In genomic region chrX:51814066-51814465, GRCh38 we compare ENCODE assay signal across 21 cellular contexts.
A peak's percentile ranks its signal among the peaks of the same experiment; 100 is the strongest.
DNase-seq lines count a peak whose midpoint lies in the region; ATAC-seq, FAIRE-seq and TF ChIP-seq lines count a peak whose summit lies in the region.
"Had no signal": no experiment of that assay in that cellular context is flagged by ENCODE, and none has a peak within 500 bp of the region (broad histone marks: within the 10 kb centered on the region; RNA-seq: fewer than 3 reads in every experiment).

No MANE protein-coding gene starts in this region.

- no peak overlapping the region for H2AK5ac ChIP-seq in H1 (ENCODE audit: low read depth, low read length)

- intact Hi-C loops in PC-3 (cut with micrococcal nuclease), result no loop called here

- TF ChIP-seq CTCF in astrocyte (IDR thresholded peaks at IDR 0.05; ENCODE audit: insufficient read depth, low read depth, low read length), result no peak
- TF ChIP-seq CTCF in H1 (IDR thresholded peaks at IDR 0.05; ENCODE audit: control extremely low read depth in 1 of 3, insufficient read depth in 1 of 3, low read depth in 1 of 3, low read length in 3 of 3), result no peak
- no peak for TF ChIP-seq CTCF in PC-3 (conservative IDR thresholded peaks at IDR 0.05; ENCODE audit: low read depth, low read length)

- H2BK15ac ChIP-seq in H1 (ENCODE audit: low read length), result no peak overlapping the region

- H2BK120ac ChIP-seq in H1 (replicated peaks; ENCODE audit: low read depth, low read length), result no peak overlapping the region

- H3K4me1 ChIP-seq in astrocyte (ENCODE audit: insufficient read depth, low read length), result no peaks in the 10 kb centered on the region
- no peaks in the 10 kb centered on the region for H3K4me1 ChIP-seq in H1 (replicated peaks in 1 of 4; ENCODE audit: control insufficient read depth in 3 of 4, insufficient read depth in 4 of 4, low read length in 3 of 4)
- no peaks in the 10 kb centered on the region for H3K4me1 ChIP-seq in PC-3 (ENCODE audit: insufficient read depth, low read length)
- H3K4me1 ChIP-seq: A549; BLaER1 treated with 17β-estradiol and CSF1 and Interleukin-3, amounts not matched to agents 10 nM and 100 nM; Caco-2 had no signal

- no peak overlapping the region for H3K14ac ChIP-seq in H1 (ENCODE audit: insufficient read length)

- H2AFZ ChIP-seq in astrocyte (ENCODE audit: low read depth, low read length) (no peak overlapping the region), H1 (ENCODE audit: low read length) (no peak overlapping the region), PC-3 (ENCODE audit: low read length) (no peak overlapping the region)

- H3K79me1 ChIP-seq in H1 (ENCODE audit: low read depth, low read length), result no peaks in the 10 kb centered on the region; the same call in 1 of the 2 replicates

- H3K9ac ChIP-seq in astrocyte (ENCODE audit: low read length) (no peak overlapping the region), H1 (replicated peaks in 1 of 4; ENCODE audit: extremely low read depth in 1 of 4, low read depth in 3 of 4, low read length in 3 of 4) (no peak overlapping the region), PC-3 (ENCODE audit: low read length) (no peak overlapping the region)
- H3K9ac ChIP-seq: BLaER1 treated with 17β-estradiol and CSF1 and Interleukin-3, amounts not matched to agents 10 nM and 100 nM had no signal

- H3K27ac ChIP-seq in astrocyte (ENCODE audit: low read depth, low read length), result no peak overlapping the region
- H3K27ac ChIP-seq in H1 (ENCODE audit: low read depth, low read length), result no peak overlapping the region
- H3K27ac ChIP-seq in PC-3 (ENCODE audit: low read length), result no peak overlapping the region
- H3K27ac ChIP-seq: 22Rv1; A549; BLaER1 treated with 17β-estradiol and CSF1 and Interleukin-3, amounts not matched to agents 10 nM and 100 nM; C4-2B had no signal

- no peak for TF ChIP-seq POLR2A in H1 (IDR thresholded peaks at IDR 0.05; ENCODE audit: control extremely low read depth in 1 of 2, low read depth in 2 of 2, low read length in 2 of 2)

- no peak overlapping the region for H4K8ac ChIP-seq in H1 (ENCODE audit: extremely low read depth, insufficient read depth, low read length)

- no peaks in the 10 kb centered on the region for H3K36me3 Mint-ChIP-seq in astrocyte (ENCODE audit: low read depth, unreplicated experiment)

- no peak overlapping the region for H3K4ac ChIP-seq in H1 (replicated peaks; ENCODE audit: insufficient read length, low read depth, low read length)

- H4K20me1 ChIP-seq in astrocyte (ENCODE audit: insufficient read depth, low read length) (peaks cover 20% of the 10 kb centered on the region), H1 (replicated peaks in 1 of 2; ENCODE audit: control insufficient read depth in 1 of 2, insufficient read depth in 2 of 2, low read length in 2 of 2) (peaks cover 0 to 6% of the 10 kb centered on the region in 2 experiments), PC-3 (ENCODE audit: low read length) (no peaks in the 10 kb centered on the region)
- H4K20me1 ChIP-seq: BLaER1 treated with 17β-estradiol and CSF1 and Interleukin-3, amounts not matched to agents 10 nM and 100 nM had no signal

- TF ChIP-seq EP300 in H1 (IDR thresholded peaks at IDR 0.05; ENCODE audit: borderline replicate concordance in 1 of 2, low read depth in 2 of 2, low read length in 2 of 2), result no peak

- H3K27ac Mint-ChIP-seq in astrocyte (ENCODE audit: unreplicated experiment), result no peak overlapping the region
- H3K27ac Mint-ChIP-seq: B cell; CD4-positive, alpha-beta T cell; CD8-positive, alpha-beta T cell had no signal

- H3K4me3 ChIP-seq in astrocyte (ENCODE audit: insufficient read depth, low read depth, low read length) (no peak overlapping the region), H1 (ENCODE audit: extremely low read depth in 1 of 4, insufficient read depth in 2 of 4, low read depth in 3 of 4, low read length in 4 of 4) (no peak overlapping the region), PC-3 (ENCODE audit: low read length) (no peak overlapping the region)
- H3K4me3 ChIP-seq: A549; BLaER1 treated with 17β-estradiol and CSF1 and Interleukin-3, amounts not matched to agents 10 nM and 100 nM had no signal

- no peaks in the 10 kb centered on the region for H3K9me3 Mint-ChIP-seq in astrocyte (ENCODE audit: unreplicated experiment)
- H3K9me3 Mint-ChIP-seq: CD4-positive, alpha-beta T cell; CD8-positive, alpha-beta T cell had no signal

- no peaks in the 10 kb centered on the region for H3K4me1 Mint-ChIP-seq in astrocyte (ENCODE audit: low read depth, unreplicated experiment)

- H3K18ac ChIP-seq in H1 (ENCODE audit: extremely low read depth, low read length), result no peak overlapping the region

- WGBS in H1 (ENCODE audit: extremely low coverage in 1 of 2, insufficient coverage in 1 of 2, insufficient read length in 1 of 2, insufficient replicate concordance in 2 of 2, low coverage in 1 of 2, low lambda C conversion rate in 2 of 2, missing lambda C conversion rate in 1 of 2), 2 experiments, result 100% methylated on average over 9 of the region's 11 CpGs; no CpG with 5 or more reads in 1 of the 2 experiments

- H4K91ac ChIP-seq in H1 (replicated peaks; ENCODE audit: insufficient read length, low read length), result no peak overlapping the region

- no peaks in the 10 kb centered on the region for H3K9me2 ChIP-seq in PC-3 (replicated peaks; ENCODE audit: low read length)

- no peak overlapping the region for H3K23ac ChIP-seq in H1 (ENCODE audit: insufficient read length)

- no peak overlapping the region for H4K5ac ChIP-seq in H1 (ENCODE audit: insufficient read length, low read depth, low read length)

- no peak for TF ChIP-seq RAD21 in H1 (IDR thresholded peaks at IDR 0.05 in 1 of 2, conservative IDR thresholded peaks at IDR 0.05 in 1 of 2; ENCODE audit: low read depth in 2 of 2, low read length in 2 of 2)

- no peaks in the 10 kb centered on the region for H3F3A ChIP-seq in PC-3 (ENCODE audit: low read length, unreplicated experiment)

- H3K79me2 ChIP-seq in astrocyte (ENCODE audit: insufficient read depth, low read length) (peaks cover 38% of the 10 kb centered on the region), H1 (ENCODE audit: control insufficient read depth in 1 of 2, insufficient read depth in 2 of 2, low read length in 2 of 2) (peaks cover 0 to 78% of the 10 kb centered on the region in 2 experiments; a peak in 3 of 4 replicates), PC-3 (ENCODE audit: low read length) (peaks cover 26% of the 10 kb centered on the region)

- H2BK20ac ChIP-seq in H1 (ENCODE audit: low read length), result no peak overlapping the region

- H3K23me2 ChIP-seq in H1 (ENCODE audit: low read depth, low read length), result no peaks in the 10 kb centered on the region

- FAIRE-seq in GM19239 (lab: Jason Lieb, UNC), result peak; percentile 40
- FAIRE-seq in astrocyte (lab: Jason Lieb, UNC), result no peak
- peak; percentile 28 for FAIRE-seq in H1 (lab: Jason Lieb, UNC)
- FAIRE-seq: A549, D721Med, G401.6, GM12891 had no signal

- no peak overlapping the region for H2BK12ac ChIP-seq in H1 (ENCODE audit: low read depth, low read length)

- H3K9me3 ChIP-seq in astrocyte (ENCODE audit: insufficient read depth, low read depth, low read length) (no peaks in the 10 kb centered on the region), H1 (ENCODE audit: insufficient read depth in 2 of 2, low read depth in 1 of 2, low read length in 1 of 2) (no peaks in the 10 kb centered on the region), PC-3 (ENCODE audit: low read length) (no peaks in the 10 kb centered on the region)
- H3K9me3 ChIP-seq: A549, Caco-2 had no signal

- no peak overlapping the region for H3K4me3 Mint-ChIP-seq in astrocyte (ENCODE audit: unreplicated experiment)
- H3K4me3 Mint-ChIP-seq: B cell; CD4-positive, alpha-beta T cell; CD8-positive, alpha-beta T cell had no signal

- BruUV-seq in PC-3 (replicated peaks; lab: Mats Ljungman, UMichigan), result no TSS peak

- peak overlapping the region; percentile 44 for H3K4me2 ChIP-seq in astrocyte (ENCODE audit: low read length)
- H3K4me2 ChIP-seq in H1 (ENCODE audit: insufficient read depth in 1 of 2, low read depth in 2 of 2, low read length in 2 of 2), result no peak overlapping the region
- H3K4me2 ChIP-seq in PC-3 (ENCODE audit: low read length), result no peak overlapping the region
- H3K4me2 ChIP-seq: A549; BLaER1 treated with 17β-estradiol and CSF1 and Interleukin-3, amounts not matched to agents 10 nM and 100 nM had no signal

- no peak overlapping the region for H3K56ac ChIP-seq in H1 (replicated peaks; ENCODE audit: insufficient read length, low read depth, low read length)

- H3K27me3 ChIP-seq in astrocyte (ENCODE audit: insufficient read depth, low read length) (no peaks in the 10 kb centered on the region), H1 (replicated peaks in 1 of 4; ENCODE audit: control insufficient read depth in 3 of 4, extremely low read depth in 1 of 4, insufficient read depth in 3 of 4, low read length in 3 of 4) (no peaks in the 10 kb centered on the region), PC-3 (ENCODE audit: low read length) (no peaks in the 10 kb centered on the region)

- no peak for DNase-seq in GM19239 (ENCODE audit: insufficient read length, low spot score)
- peak; percentile 5 for DNase-seq in astrocyte (ENCODE audit: low read depth)
- DNase-seq in H1 (ENCODE audit: low read depth in 1 of 2, low spot score in 2 of 2), result no peak
- DNase-seq in NCI-H1436 treated with DMSO at 0.1 percent for 48 hours (lab: John Stamatoyannopoulos, UW), result no peak
- no peak for DNase-seq in PC-3
- DNase-seq in T-helper 1 cell, result no peak
- DNase-seq: AML-193; Caco-2; Calu3; CD4-positive, alpha-beta T cell; CD8-positive, alpha-beta T cell; DMS79 treated with DMSO at 0.1 percent for 48 hours; GF-D8 had no signal

- H2BK5ac ChIP-seq in H1 (ENCODE audit: low read depth, low read length), result no peak overlapping the region

- no peaks in the 10 kb centered on the region for H3K36me3 ChIP-seq in astrocyte (ENCODE audit: insufficient read depth, low read length)
- H3K36me3 ChIP-seq in H1 (ENCODE audit: control insufficient read depth in 2 of 4, insufficient read depth in 4 of 4, low read length in 3 of 4), result no peaks in the 10 kb centered on the region; a peak in 3 of 8 replicates
- peaks cover 4% of the 10 kb centered on the region; the same call in 1 of the 2 replicates for H3K36me3 ChIP-seq in PC-3 (ENCODE audit: low read depth, low read length)
- H3K36me3 ChIP-seq: BLaER1 treated with 17β-estradiol and CSF1 and Interleukin-3, amounts not matched to agents 10 nM and 100 nM had no signal

- POLR2A ChIA-PET in H1 (lab: Charles Lee; ENCODE audit: partially characterized antibody) (no interaction called here), PC-3 (lab: Charles Lee; ENCODE audit: unreplicated experiment) (no interaction called here)

- CTCF ChIA-PET in H1 (lab: Charles Lee; ENCODE audit: partially characterized antibody) (interaction anchor here (1.0 kb wide), 1 partner anchor 10 kb away, joined by 4 read pairs; no protein-coding TSS in a partner anchor), PC-3 (lab: Charles Lee) (no interaction called here)

- ATAC-seq in PC-3, result no peak
- ATAC-seq: A549; CD8-positive, alpha-beta T cell had no signal

- H3K27me3 Mint-ChIP-seq in astrocyte (ENCODE audit: low read depth, unreplicated experiment), result no peaks in the 10 kb centered on the region
- H3K27me3 Mint-ChIP-seq: B cell; CD4-positive, alpha-beta T cell had no signal

TF ChIP-seq in H1, 55 proteins besides CTCF, POLR2A, EP300 and RAD21 (continues in another document):
- TF ChIP-seq KDM5A (IDR thresholded peaks at IDR 0.05; ENCODE audit: low read length) (no peak), TBP (IDR thresholded peaks at IDR 0.05; ENCODE audit: low read depth, low read length) (no peak)
